In genomic region chr20:43945391-43946205, GRCh38 we compare ENCODE assay signal across 15 cellular contexts.
"Had no signal": no experiment of that assay in that cellular context is flagged by ENCODE, and none has a peak within 500 bp of the region (broad histone marks: within the 10 kb centered on the region; RNA-seq: fewer than 3 reads in every experiment).

No MANE protein-coding gene starts in this region.

- DNase-seq: activated CD4-positive, alpha-beta T cell treated with anti-CD3 and anti-CD28 coated beads for 4 hours; activated CD8-positive, alpha-beta memory T cell treated with anti-CD3 and anti-CD28 coated beads for 24 hours; activated effector memory CD4-positive, alpha-beta T cell treated with Interleukin-2 at 50 U/mL for 16 hours; amygdala; esophagus squamous epithelium; foreskin fibroblast; glutamatergic neuron; naive B cell; psoas muscle; right lobe of liver; stimulated activated naive B cell treated with anti-CD40 and anti-IgM and Interleukin-4, amounts not matched to agents 10 μg/mL and 1 μg/mL and 100 μg/mL, for 72 hours; SW 1271; transverse colon had no signal

- H3K27me3 ChIP-seq: right lobe of liver, transverse colon had no signal

- H3K9me3 Mint-ChIP-seq: naive B cell; stimulated activated naive B cell treated with anti-CD40 and anti-IgM and Interleukin-4, amounts not matched to agents 10 μg/mL and 1 μg/mL and 100 μg/mL, for 72 hours had no signal

- H3K4me1 ChIP-seq: breast epithelium, psoas muscle had no signal

- H3K27ac Mint-ChIP-seq: naive B cell; stimulated activated naive B cell treated with anti-CD40 and anti-IgM and Interleukin-4, amounts not matched to agents 10 μg/mL and 1 μg/mL and 100 μg/mL, for 72 hours had no signal

- ATAC-seq: psoas muscle; right lobe of liver; stimulated activated naive B cell treated with anti-CD40 and anti-IgM and Interleukin-4, amounts not matched to agents 10 μg/mL and 1 μg/mL and 100 μg/mL, for 72 hours had no signal

- H3K27ac ChIP-seq: breast epithelium, esophagus squamous epithelium, psoas muscle, right lobe of liver, transverse colon had no signal

- H3K4me3 Mint-ChIP-seq: activated naive CD8-positive, alpha-beta T cell; stimulated activated naive B cell treated with anti-CD40 and anti-IgM and Interleukin-4, amounts not matched to agents 10 μg/mL and 1 μg/mL and 100 μg/mL, for 72 hours had no signal

- H3K9me3 ChIP-seq: breast epithelium, esophagus squamous epithelium, psoas muscle, right lobe of liver, transverse colon had no signal

- H3K4me3 ChIP-seq: breast epithelium, esophagus squamous epithelium, psoas muscle, right lobe of liver, transverse colon had no signal

- H3K36me3 ChIP-seq: breast epithelium, esophagus squamous epithelium, right lobe of liver, transverse colon had no signal

- H3K36me3 Mint-ChIP-seq: activated naive CD8-positive, alpha-beta T cell; naive B cell; stimulated activated naive B cell treated with anti-CD40 and anti-IgM and Interleukin-4, amounts not matched to agents 10 μg/mL and 1 μg/mL and 100 μg/mL, for 72 hours had no signal
